In the genomic region with DNA sequence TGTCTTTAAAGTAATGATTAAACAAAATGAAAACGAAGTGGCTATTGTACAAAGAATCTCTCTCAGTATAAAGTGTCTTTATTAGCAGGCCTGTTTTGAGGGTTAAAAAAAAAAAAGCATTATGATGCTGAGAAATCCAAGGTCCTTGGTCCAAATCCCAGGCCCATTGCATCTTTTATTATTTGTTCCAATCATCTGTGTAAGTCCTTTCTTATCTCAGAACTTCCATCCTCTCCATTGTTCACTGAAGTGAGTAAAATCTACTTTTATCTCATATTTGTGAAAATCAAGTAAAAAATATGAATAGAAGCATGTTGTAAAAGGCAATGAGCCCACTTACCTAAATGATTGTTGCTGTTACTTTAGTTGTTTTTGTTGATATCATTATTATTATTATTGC, we compare ENCODE assay signal across 27 cellular contexts.
"Had no signal": no experiment of that assay in that cellular context is flagged by ENCODE, and none has a peak within 500 bp of the region (broad histone marks: within the 10 kb centered on the region; RNA-seq: fewer than 3 reads in every experiment).

No MANE protein-coding gene starts in this region.

- H3K4me1 Mint-ChIP-seq: stimulated activated effector memory CD8-positive, alpha-beta T cell treated with anti-CD3 and anti-CD28 coated beads, Interleukin-12 subunit alpha, Interleukin-12 subunit beta, amount 100 ng/mL, for 72 hours; stimulated activated memory B cell treated with anti-CD40 and anti-IgM and Interleukin-4, amounts not matched to agents 10 μg/mL and 1 μg/mL and 100 μg/mL, for 72 hours; stimulated activated naive CD8-positive, alpha-beta T cell treated with anti-CD3 and anti-CD28 coated beads, Interleukin-15, amount 100 ng/mL, for 72 hours had no signal

- H3K36me3 Mint-ChIP-seq: stimulated activated effector memory CD8-positive, alpha-beta T cell treated with anti-CD3 and anti-CD28 coated beads, Interleukin-12 subunit alpha, Interleukin-12 subunit beta, amount 100 ng/mL, for 72 hours; stimulated activated memory B cell treated with anti-CD40 and anti-IgM and Interleukin-4, amounts not matched to agents 10 μg/mL and 1 μg/mL and 100 μg/mL, for 72 hours; type B pancreatic cell had no signal

- H3K9me3 Mint-ChIP-seq: stimulated activated memory B cell treated with anti-CD40 and anti-IgM and Interleukin-4, amounts not matched to agents 10 μg/mL and 1 μg/mL and 100 μg/mL, for 72 hours; stimulated activated naive CD8-positive, alpha-beta T cell treated with anti-CD3 and anti-CD28 coated beads, Interleukin-15, Interleukin-2, amounts not matched to agents 100 ng/mL and 50 ng/mL, for 24 hours had no signal

- H3K27me3 Mint-ChIP-seq: stimulated activated memory B cell treated with anti-CD40 and anti-IgM and Interleukin-4, amounts not matched to agents 10 μg/mL and 1 μg/mL and 100 μg/mL, for 72 hours; stimulated activated naive CD8-positive, alpha-beta T cell treated with anti-CD3 and anti-CD28 coated beads, Interleukin-15, amount 100 ng/mL, for 72 hours had no signal

- H3K4me3 ChIP-seq: stomach, suprapubic skin, testis, thoracic aorta, thyroid gland, tibial artery, tibial nerve, transverse colon, upper lobe of left lung, upper lobe of right lung, uterus, vagina had no signal

- H3K9me3 ChIP-seq: stomach, suprapubic skin, testis, thoracic aorta, thyroid gland, tibial artery, tibial nerve, transverse colon, upper lobe of left lung, upper lobe of right lung, uterus, vagina had no signal

- H3K36me3 ChIP-seq: stomach, suprapubic skin, thoracic aorta, thyroid gland, tibial artery, tibial nerve, transverse colon, upper lobe of left lung, upper lobe of right lung, uterus, vagina had no signal

- ATAC-seq: stimulated activated effector memory CD8-positive, alpha-beta T cell treated with anti-CD3 and anti-CD28 coated beads, Interleukin-12 subunit alpha, Interleukin-12 subunit beta, amount 100 ng/mL, for 72 hours; stimulated activated memory B cell treated with anti-CD40 and anti-IgM and Interleukin-4, amounts not matched to agents 10 μg/mL and 1 μg/mL and 100 μg/mL, for 72 hours; stimulated activated naive CD8-positive, alpha-beta T cell treated with anti-CD3 and anti-CD28 coated beads, Interleukin-15, amount 100 ng/mL, for 72 hours; stimulated activated naive CD8-positive, alpha-beta T cell treated with anti-CD3 and anti-CD28 coated beads, Interleukin-15, Interleukin-2, amounts not matched to agents 100 U/mL and 50 U/mL, for 24 hours; upper lobe of right lung had no signal

- H3K27ac Mint-ChIP-seq: stimulated activated effector memory CD8-positive, alpha-beta T cell treated with anti-CD3 and anti-CD28 coated beads, Interleukin-12 subunit alpha, Interleukin-12 subunit beta, amount 100 ng/mL, for 72 hours; stimulated activated memory B cell treated with anti-CD40 and anti-IgM and Interleukin-4, amounts not matched to agents 10 μg/mL and 1 μg/mL and 100 μg/mL, for 72 hours; stimulated activated naive CD8-positive, alpha-beta T cell treated with anti-CD3 and anti-CD28 coated beads, Interleukin-15, amount 100 ng/mL, for 72 hours; stimulated activated naive CD8-positive, alpha-beta T cell treated with anti-CD3 and anti-CD28 coated beads, Interleukin-15, Interleukin-2, amounts not matched to agents 100 ng/mL and 50 ng/mL, for 24 hours; type B pancreatic cell had no signal

- H3K27ac ChIP-seq: stomach, suprapubic skin, testis, thoracic aorta, thyroid gland, tibial artery, tibial nerve, transverse colon, upper lobe of left lung, upper lobe of right lung, uterus, vagina had no signal

- H3K4me1 ChIP-seq: stomach, suprapubic skin, testis, transverse colon, upper lobe of right lung, uterus, vagina had no signal

- H3K4me3 Mint-ChIP-seq: stimulated activated effector memory CD8-positive, alpha-beta T cell treated with anti-CD3 and anti-CD28 coated beads, Interleukin-12 subunit alpha, Interleukin-12 subunit beta, amount 100 ng/mL, for 72 hours; stimulated activated memory B cell treated with anti-CD40 and anti-IgM and Interleukin-4, amounts not matched to agents 10 μg/mL and 1 μg/mL and 100 μg/mL, for 72 hours; stimulated activated naive CD8-positive, alpha-beta T cell treated with anti-CD3 and anti-CD28 coated beads, Interleukin-15, amount 100 ng/mL, for 72 hours; stimulated activated naive CD8-positive, alpha-beta T cell treated with anti-CD3 and anti-CD28 coated beads, Interleukin-15, Interleukin-2, amounts not matched to agents 100 ng/mL and 50 ng/mL, for 24 hours; type B pancreatic cell had no signal

- DNase-seq: stimulated activated CD4-positive, alpha-beta T cell treated with anti-CD3 and anti-CD28 coated beads, Interleukin-2, amount 100 ng/mL, for 48 hours; stimulated activated CD4-positive, alpha-beta T cell treated with anti-CD3 and anti-CD28 coated beads, Interleukin-4, amount 100 ng/mL, for 1 hour; stimulated activated CD4-positive, alpha-beta T cell treated with anti-CD3 and anti-CD28 coated beads, Interleukin-4, amount 100 ng/mL, for 24 hours; stimulated activated CD4-positive, alpha-beta T cell treated with anti-CD3 and anti-CD28 coated beads, Interleukin-4, amount 100 ng/mL, for 4 hours; stimulated activated CD8-positive, alpha-beta memory T cell treated with anti-CD3 and anti-CD28 coated beads, Interleukin-4, amount 100 ng/mL, for 48 hours; stimulated activated naive CD4-positive, alpha-beta T cell; stimulated activated naive CD4-positive, alpha-beta T cell treated with Interleukin-2 at 50 U/mL for 16 hours; stimulated activated naive CD8-positive, alpha-beta T cell treated with anti-CD3 and anti-CD28 coated beads, Interleukin-15, amount 100 ng/mL, for 72 hours; stimulated activated naive CD8-positive, alpha-beta T cell treated with anti-CD3 and anti-CD28 coated beads, Interleukin-15, Interleukin-2, amounts not matched to agents 100 U/mL and 50 U/mL, for 24 hours; stomach; substantia nigra; testis; thyroid gland; tibial artery; transverse colon; trophoblast cell; upper lobe of left lung; upper lobe of right lung; uterus had no signal

- H3K27me3 ChIP-seq: stomach, suprapubic skin, testis, thyroid gland, tibial artery, tibial nerve, transverse colon, upper lobe of left lung, upper lobe of right lung, uterus, vagina had no signal
